In the genomic region with DNA sequence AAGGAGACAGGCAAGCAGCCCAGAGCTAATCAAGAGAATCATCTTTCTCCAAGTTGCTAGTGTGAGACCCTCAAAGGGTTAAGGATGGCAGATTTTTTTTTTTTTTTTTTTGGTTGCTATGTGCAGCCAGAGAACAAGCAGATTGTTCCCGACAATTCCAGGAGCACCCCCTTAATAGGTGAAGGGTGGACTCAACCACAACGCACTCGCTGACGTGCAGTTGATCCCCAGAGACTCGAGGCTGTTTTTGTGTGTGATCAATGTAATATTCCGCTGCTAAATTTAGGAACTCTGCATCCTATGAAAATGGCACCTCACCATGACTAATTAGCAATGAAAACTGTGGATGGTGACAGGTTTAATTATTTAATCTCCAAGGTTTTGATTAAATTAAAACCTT, we compare ENCODE assay signal across 18 cellular contexts.
"Had no signal": no experiment of that assay in that cellular context is flagged by ENCODE, and none has a peak within 500 bp of the region (broad histone marks: within the 10 kb centered on the region; RNA-seq: fewer than 3 reads in every experiment).

No MANE protein-coding gene starts in this region.

- H3K4me3 ChIP-seq: ascending aorta, breast epithelium, left lung, tibial nerve had no signal

- H3K27me3 ChIP-seq: ascending aorta, breast epithelium, left lung, tibial nerve had no signal

- H2AFZ ChIP-seq: parathyroid adenoma had no signal

- H3K4me1 ChIP-seq: ascending aorta, breast epithelium, left lung, parathyroid adenoma, tibial nerve had no signal

- H3K9ac ChIP-seq: parathyroid adenoma had no signal

- H3K79me2 ChIP-seq: parathyroid adenoma had no signal

- H3K9me3 ChIP-seq: ascending aorta had no signal

- DNase-seq: activated CD4-positive, alpha-beta T cell treated with anti-CD3 and anti-CD28 coated beads for 1 hour; activated CD4-positive, alpha-beta T cell treated with anti-CD3 and anti-CD28 coated beads, Interleukin-2, amount 50 U/mL, for 4 hours; activated naive CD4-positive, alpha-beta T cell treated with anti-CD3 and anti-CD28 coated beads, Interleukin-2, amount 10 ng/mL, durations not matched to agents 7 days and 5 days; activated T-cell treated with anti-CD3 and anti-CD28 coated beads for 4 hours; dermis blood vessel endothelial cell; effector memory CD8-positive, alpha-beta T cell; hippocampal formation; left lung; mammary epithelial cell; naive B cell; small intestine; stimulated activated CD4-positive, alpha-beta T cell treated with anti-CD3 and anti-CD28 coated beads, Interleukin-4, amount 100 ng/mL, for 24 hours; stimulated activated naive CD4-positive, alpha-beta T cell had no signal

- H3K27ac ChIP-seq: ascending aorta, breast epithelium, left lung, parathyroid adenoma, tibial nerve had no signal

- H3K36me3 ChIP-seq: ascending aorta, breast epithelium, left lung, tibial nerve had no signal

- FAIRE-seq: keratinocyte, small intestine had no signal
